ENCODE assay signal across 23 cellular contexts in the genomic region with DNA sequence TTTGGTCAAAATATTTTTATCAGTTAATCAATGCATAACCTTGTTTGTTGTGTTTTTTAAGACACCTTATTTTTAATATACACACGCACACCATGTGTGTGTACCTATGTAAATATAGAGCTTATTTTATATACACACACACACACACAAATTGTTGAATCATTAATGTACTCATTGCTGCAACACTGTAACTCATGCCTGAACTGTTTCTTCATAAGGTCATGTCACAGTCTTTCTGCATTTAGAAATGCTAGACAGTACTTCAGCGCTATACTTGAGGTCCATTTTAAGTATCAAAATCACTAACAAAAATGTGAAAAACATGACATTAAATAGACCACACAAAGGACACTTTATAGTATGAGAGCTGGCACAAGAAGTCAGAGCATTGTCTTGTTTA.
"Had no signal": no experiment of that assay in that cellular context is flagged by ENCODE, and none has a peak within 500 bp of the region (broad histone marks: within the 10 kb centered on the region; RNA-seq: fewer than 3 reads in every experiment).

No MANE protein-coding gene starts in this region.

- H3K36me3 ChIP-seq: esophagus muscularis mucosa, gastroesophageal sphincter, heart left ventricle, left lung, lower lobe of right lung had no signal

- H3K79me2 ChIP-seq: hepatocyte had no signal

- H2AFZ ChIP-seq: hepatocyte had no signal

- H3K27me3 ChIP-seq: dorsolateral prefrontal cortex, esophagus muscularis mucosa, foreskin keratinocyte, gastroesophageal sphincter, heart left ventricle, hepatocyte, left lung had no signal

- H3K9me3 ChIP-seq: esophagus muscularis mucosa, gastroesophageal sphincter, left lung, lower lobe of right lung, mucosa of descending colon had no signal

- H3K4me2 ChIP-seq: hepatocyte had no signal

- FAIRE-seq: endothelial cell of umbilical vein had no signal

- H3K27ac ChIP-seq: coronary artery, dorsolateral prefrontal cortex, esophagus muscularis mucosa, foreskin keratinocyte, gastroesophageal sphincter, heart left ventricle, hepatocyte, left lung, lower lobe of right lung had no signal

- H3K4me1 ChIP-seq: esophagus muscularis mucosa, foreskin keratinocyte, gastroesophageal sphincter, heart left ventricle, left lung, lower lobe of right lung had no signal

- ATAC-seq: foreskin keratinocyte, gastroesophageal sphincter, heart left ventricle, left colon, left lung, left ventricle myocardium superior, lower lobe of right lung, mucosa of descending colon had no signal

- H3K4me3 ChIP-seq: coronary artery, dorsolateral prefrontal cortex, esophagus muscularis mucosa, gastroesophageal sphincter, heart left ventricle, hepatocyte, left lung, lower lobe of right lung, mucosa of descending colon had no signal

- DNase-seq: dermis blood vessel endothelial cell; dorsolateral prefrontal cortex; effector CD4-positive, alpha-beta T cell; effector memory CD4-positive, alpha-beta T cell; foreskin keratinocyte; heart left ventricle; hypothalamus; immature natural killer cell; islet precursor cell; kidney; kidney glomerular epithelial cell; left colon; left lung; left ventricle myocardium superior; lower lobe of right lung; mesenchymal stem cell; mucosa of descending colon; naive B cell had no signal
